Comparison of ENCODE assay signal across 10 cellular contexts in genomic region chr2:120949027-120949956, GRCh38.
A peak's percentile ranks its signal among the peaks of the same experiment; 100 is the strongest.
DNase-seq lines count a peak whose midpoint lies in the region; ATAC-seq and TF ChIP-seq lines count a peak whose summit lies in the region.
"Had no signal": no experiment of that assay in that cellular context is flagged by ENCODE, and none has a peak within 500 bp of the region (broad histone marks: within the 10 kb centered on the region; RNA-seq: fewer than 3 reads in every experiment).

No MANE protein-coding gene starts in this region.

- no peaks in the 10 kb centered on the region; the same call in 1 of the 2 replicates for H3K36me3 ChIP-seq in H7 (replicated peaks; ENCODE audit: control insufficient read depth, insufficient read depth, low read length)
- H3K36me3 ChIP-seq in MG63 = no peaks in the 10 kb centered on the region; the same call in 1 of the 2 replicates

- no peaks in the 10 kb centered on the region for H3K4me1 Mint-ChIP-seq in activated naive CD8-positive, alpha-beta T cell treated with anti-CD3 and anti-CD28 coated beads, Interleukin-2, amount 50 U/mL, for 24 hours
- H3K4me1 Mint-ChIP-seq: stimulated activated naive CD8-positive, alpha-beta T cell treated with anti-CD3 and anti-CD28 coated beads, Interleukin-15, amount 100 ng/mL, for 72 hours had no signal

- no peaks in the 10 kb centered on the region for H3K36me3 Mint-ChIP-seq in activated naive CD8-positive, alpha-beta T cell treated with anti-CD3 and anti-CD28 coated beads, Interleukin-2, amount 50 U/mL, for 24 hours (ENCODE audit: low read depth)

- TF ChIP-seq CTCF in AG04450 (IDR thresholded peaks at IDR 0.05; ENCODE audit: low read depth, low read length) = peak; percentile 43

- no peak overlapping the region for H3K4me3 ChIP-seq in AG04450 (ENCODE audit: low read depth, low read length)
- no peak overlapping the region for H3K4me3 ChIP-seq in H7 (ENCODE audit: insufficient read depth, low read depth, low read length)
- H3K4me3 ChIP-seq in MG63 = no peak overlapping the region

- no peaks in the 10 kb centered on the region for H3K27me3 ChIP-seq in AG04450 (ENCODE audit: control insufficient read depth, insufficient read depth, low read length)
- no peaks in the 10 kb centered on the region for H3K27me3 ChIP-seq in H7 (ENCODE audit: control insufficient read depth, insufficient read depth, low read length)
- H3K27me3 ChIP-seq in MG63 = no peaks in the 10 kb centered on the region

- POLR2A ChIA-PET in AG04450 (lab: Yijun Ruan, JAX) = no interaction called here

- no peak overlapping the region for H3K27ac Mint-ChIP-seq in activated naive CD8-positive, alpha-beta T cell treated with anti-CD3 and anti-CD28 coated beads, Interleukin-2, amount 50 U/mL, for 24 hours
- H3K27ac Mint-ChIP-seq: stimulated activated naive CD8-positive, alpha-beta T cell treated with anti-CD3 and anti-CD28 coated beads, Interleukin-15, amount 100 ng/mL, for 72 hours had no signal

- no peaks in the 10 kb centered on the region; the same call in none of the 2 replicates for H3K9me3 ChIP-seq in AG04450 (ENCODE audit: control insufficient read depth, insufficient read depth, low read length)
- no peaks in the 10 kb centered on the region for H3K9me3 ChIP-seq in MG63

- no peak overlapping the region for H3K27ac ChIP-seq in AG04450 (ENCODE audit: low read depth, low read length)

- no peak overlapping the region for H3K4me3 Mint-ChIP-seq in activated naive CD8-positive, alpha-beta T cell treated with anti-CD3 and anti-CD28 coated beads, Interleukin-2, amount 50 U/mL, for 24 hours
- H3K4me3 Mint-ChIP-seq: stimulated activated naive CD8-positive, alpha-beta T cell treated with anti-CD3 and anti-CD28 coated beads, Interleukin-15, amount 100 ng/mL, for 72 hours had no signal

- ATAC-seq in activated naive CD8-positive, alpha-beta T cell treated with anti-CD3 and anti-CD28 coated beads, Interleukin-2, amount 50 U/mL, for 24 hours = no peak
- no peak for ATAC-seq in GM21526 (IDR thresholded peaks at IDR 0.05; ENCODE audit: low FRiP score, unreplicated experiment)
- ATAC-seq: stimulated activated naive CD8-positive, alpha-beta T cell treated with anti-CD3 and anti-CD28 coated beads, Interleukin-15, amount 100 ng/mL, for 72 hours had no signal

- peaks cover 2% of the 10 kb centered on the region for H3K27me3 Mint-ChIP-seq in activated naive CD8-positive, alpha-beta T cell treated with anti-CD3 and anti-CD28 coated beads, Interleukin-2, amount 50 U/mL, for 24 hours
- H3K27me3 Mint-ChIP-seq: stimulated activated naive CD8-positive, alpha-beta T cell treated with anti-CD3 and anti-CD28 coated beads, Interleukin-15, amount 100 ng/mL, for 72 hours had no signal

- no peaks in the 10 kb centered on the region for H3K9me3 Mint-ChIP-seq in activated naive CD8-positive, alpha-beta T cell treated with anti-CD3 and anti-CD28 coated beads, Interleukin-2, amount 50 U/mL, for 24 hours
- H3K9me3 Mint-ChIP-seq: stimulated activated naive CD8-positive, alpha-beta T cell treated with anti-CD3 and anti-CD28 coated beads, Interleukin-15, amount 100 ng/mL, for 72 hours had no signal

- DNase-seq in AG04450 (ENCODE audit: low read depth, low spot score) (no peak), H7 (peak; percentile 71), RKO (ENCODE audit: low spot score) (peak; percentile 11), glomerular visceral epithelial cell (ENCODE audit: extremely low spot score) (peak; percentile 61), mesenteric fat pad (ENCODE audit: low spot score) (no peak), MG63 (no peak)
- DNase-seq in activated naive CD8-positive, alpha-beta T cell treated with anti-CD3 and anti-CD28 coated beads, Interleukin-2, amount 50 U/mL, for 24 hours = no peak
- DNase-seq: posterior cingulate gyrus; stimulated activated naive CD8-positive, alpha-beta T cell treated with anti-CD3 and anti-CD28 coated beads, Interleukin-15, amount 100 ng/mL, for 72 hours had no signal

- CTCF ChIA-PET in AG04450 (lab: Charles Lee) = interaction anchor here (1.5 kb wide), 1 partner anchor 9 kb away, joined by 5 read pairs; no protein-coding TSS in a partner anchor

Comparison
In these comparisons a context has a peak if more than half of its experiments do, and no peak if none do; other contexts are left out.
1. DNase-seq: peak in H7 (single experiment), RKO (single experiment) and glomerular visceral epithelial cell (single experiment); none in AG04450 (single experiment), mesenteric fat pad (single experiment), MG63 (single experiment) and activated naive CD8-positive, alpha-beta T cell treated with anti-CD3 and anti-CD28 coated beads, Interleukin-2, amount 50 U/mL, for 24 hours (single experiment).